In the genomic region with DNA sequence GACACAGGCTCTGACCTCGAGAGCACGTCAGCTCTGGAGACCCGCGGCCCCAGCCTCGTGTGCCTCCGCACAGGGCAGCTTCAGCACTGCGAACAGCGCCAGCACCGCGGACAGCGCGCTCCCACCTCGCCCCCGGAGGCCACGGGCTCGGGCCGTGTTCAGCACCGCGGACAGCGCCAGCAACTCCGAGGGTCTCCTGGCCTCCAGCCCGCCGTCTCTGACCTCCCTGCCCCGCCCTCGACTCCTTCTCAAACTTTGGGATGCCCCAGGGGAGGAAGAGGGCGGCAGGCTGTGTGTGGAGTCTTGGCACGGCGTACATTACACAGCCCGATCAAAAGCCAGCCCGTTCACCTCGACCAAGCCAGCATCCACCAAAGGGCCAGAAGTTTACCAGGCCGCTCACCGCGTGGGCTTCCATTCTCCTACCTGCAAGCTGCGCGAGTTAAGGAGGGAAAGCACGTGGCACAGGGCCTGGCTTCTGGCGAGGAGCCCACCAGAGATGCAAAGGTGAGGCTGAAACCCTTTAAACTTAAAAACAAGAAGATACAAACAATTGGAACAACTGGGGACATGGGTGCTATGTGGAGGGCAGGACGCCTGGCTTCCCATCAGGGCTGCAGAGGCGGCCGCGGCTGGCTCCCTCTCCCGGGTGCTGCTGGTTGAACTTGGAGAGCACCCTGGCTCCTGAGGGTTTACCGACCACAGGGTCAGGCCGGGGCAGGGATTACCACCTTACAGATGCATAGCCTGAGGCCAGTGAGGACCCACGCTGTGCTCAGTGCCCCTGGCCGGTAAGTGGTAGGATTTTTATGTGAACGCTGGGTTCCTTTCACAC, we compare ENCODE assay signal across 1 cellular context.
TF ChIP-seq lines count a peak whose summit lies in the region.

No MANE protein-coding gene starts in this region.

TF ChIP-seq in HepG2, 621 proteins besides CTCF, POLR2A, EP300 and RAD21 (continued from another document and continues in another):
- TF ChIP-seq, protein P1, sequence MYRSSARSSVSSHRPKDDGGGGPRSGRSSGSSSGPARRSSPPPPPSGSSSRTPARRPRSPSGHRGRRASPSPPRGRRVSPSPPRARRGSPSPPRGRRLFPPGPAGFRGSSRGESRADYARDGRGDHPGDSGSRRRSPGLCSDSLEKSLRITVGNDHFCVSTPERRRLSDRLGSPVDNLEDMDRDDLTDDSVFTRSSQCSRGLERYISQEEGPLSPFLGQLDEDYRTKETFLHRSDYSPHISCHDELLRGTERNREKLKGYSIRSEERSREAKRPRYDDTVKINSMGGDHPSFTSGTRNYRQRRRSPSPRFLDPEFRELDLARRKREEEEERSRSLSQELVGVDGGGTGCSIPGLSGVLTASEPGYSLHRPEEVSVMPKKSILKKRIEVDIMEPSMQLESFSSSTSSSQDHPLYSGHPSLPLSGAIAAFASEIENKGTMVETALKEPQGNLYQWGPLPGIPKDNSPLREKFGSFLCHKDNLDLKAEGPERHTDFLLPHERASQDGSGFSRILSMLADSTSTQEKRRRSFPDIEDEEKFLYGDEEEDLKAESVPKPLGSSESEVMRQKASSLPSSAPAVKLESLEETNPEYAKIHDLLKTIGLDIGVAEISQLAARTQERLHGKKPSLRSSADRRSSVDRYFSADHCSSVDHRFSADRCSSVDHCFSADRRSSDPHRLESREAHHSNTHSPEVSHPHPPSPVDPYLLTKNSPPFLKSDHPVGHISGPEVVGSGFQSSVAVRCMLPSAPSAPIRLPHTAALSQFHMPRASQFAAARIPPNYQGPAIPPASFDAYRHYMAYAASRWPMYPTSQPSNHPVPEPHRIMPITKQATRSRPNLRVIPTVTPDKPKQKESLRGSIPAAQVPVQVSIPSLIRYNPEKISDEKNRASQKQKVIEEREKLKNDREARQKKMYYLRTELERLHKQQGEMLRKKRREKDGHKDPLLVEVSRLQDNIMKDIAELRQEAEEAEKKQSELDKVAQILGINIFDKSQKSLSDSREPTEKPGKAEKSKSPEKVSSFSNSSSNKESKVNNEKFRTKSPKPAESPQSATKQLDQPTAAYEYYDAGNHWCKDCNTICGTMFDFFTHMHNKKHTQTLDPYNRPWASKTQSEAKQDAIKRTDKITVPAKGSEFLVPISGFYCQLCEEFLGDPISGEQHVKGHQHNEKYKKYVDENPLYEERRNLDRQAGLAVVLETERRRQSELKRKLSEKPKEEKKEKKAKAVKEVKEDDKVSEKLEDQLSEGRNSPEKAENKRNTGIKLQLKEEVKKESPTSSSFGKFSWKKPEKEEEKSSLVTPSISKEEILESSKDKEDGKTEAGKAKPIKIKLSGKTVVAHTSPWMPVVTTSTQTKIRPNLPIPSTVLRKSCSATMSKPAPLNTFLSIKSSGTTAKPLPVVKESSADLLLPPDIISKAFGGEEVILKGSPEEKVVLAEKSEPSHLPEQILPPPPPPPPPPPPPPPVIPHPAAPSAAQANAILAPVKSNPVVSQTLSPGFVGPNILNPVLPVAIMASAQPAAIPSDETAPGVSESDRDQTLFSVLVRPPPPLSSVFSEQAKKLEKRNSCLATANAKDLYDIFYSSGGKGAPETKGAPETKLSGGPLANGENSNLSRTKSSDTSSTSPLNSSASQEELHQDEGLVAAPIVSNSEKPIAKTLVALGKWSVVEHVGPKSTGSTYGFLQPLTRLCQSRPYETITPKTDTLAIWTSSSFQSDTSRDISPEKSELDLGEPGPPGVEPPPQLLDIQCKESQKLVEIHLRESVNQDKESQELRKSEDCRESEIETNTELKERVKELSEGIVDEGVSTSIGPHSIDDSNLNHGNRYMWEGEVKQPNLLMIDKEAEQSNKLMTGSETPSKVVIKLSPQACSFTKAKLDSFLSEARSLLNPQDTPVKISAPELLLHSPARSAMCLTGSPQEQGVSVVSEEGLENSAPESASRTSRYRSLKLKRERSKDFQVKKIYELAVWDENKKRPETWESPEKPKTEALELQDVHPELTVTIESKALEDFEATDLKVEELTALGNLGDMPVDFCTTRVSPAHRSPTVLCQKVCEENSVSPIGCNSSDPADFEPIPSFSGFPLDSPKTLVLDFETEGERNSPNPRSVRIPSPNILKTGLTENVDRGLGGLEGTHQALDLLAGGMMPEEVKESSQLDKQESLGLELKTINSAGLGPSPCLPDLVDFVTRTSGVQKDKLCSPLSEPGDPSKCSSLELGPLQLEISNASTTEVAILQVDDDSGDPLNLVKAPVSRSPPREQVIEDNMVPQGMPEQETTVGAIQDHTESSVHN (CRISPR knock-in tag; IDR thresholded peaks at IDR 0.05): peak; percentile 100
- TF ChIP-seq GRHL1 (CRISPR knock-in tag; conservative IDR thresholded peaks at IDR 0.05) (peak; percentile 97), ZNF619 (CRISPR knock-in tag; IDR thresholded peaks at IDR 0.05) (peak; percentile 90; the same call in 1 of the 2 replicates), KLF6 (CRISPR knock-in tag; IDR thresholded peaks at IDR 0.05) (peak; percentile 100), ZFP82 (CRISPR knock-in tag; IDR thresholded peaks at IDR 0.05; ENCODE audit: borderline replicate concordance) (peak; percentile 100), ZSCAN9 (CRISPR knock-in tag; IDR thresholded peaks at IDR 0.05; ENCODE audit: borderline replicate concordance) (peak; percentile 100), SRY (CRISPR knock-in tag; IDR thresholded peaks at IDR 0.05) (peak; percentile 100), PHF21A (CRISPR knock-in tag; IDR thresholded peaks at IDR 0.05) (peak; percentile 45; the same call in 1 of the 2 replicates), MYC (CRISPR knock-in tag; IDR thresholded peaks at IDR 0.05; ENCODE audit: borderline replicate concordance) (peak; percentile 97), ZNF160 (CRISPR knock-in tag; IDR thresholded peaks at IDR 0.05) (peak; percentile 100), ZFP41 (CRISPR knock-in tag; IDR thresholded peaks at IDR 0.05; ENCODE audit: borderline replicate concordance) (peak; percentile 100), STAT6 (CRISPR knock-in tag; IDR thresholded peaks at IDR 0.05; ENCODE audit: borderline replicate concordance) (peak; percentile 93), ZNF446 (CRISPR knock-in tag; IDR thresholded peaks at IDR 0.05) (peak; percentile 100), KLF11 (CRISPR knock-in tag; IDR thresholded peaks at IDR 0.05) (peak; percentile 100), ZNF326 (CRISPR knock-in tag; IDR thresholded peaks at IDR 0.05; ENCODE audit: borderline replicate concordance) (peak; percentile 100), ZNF20 (CRISPR knock-in tag; IDR thresholded peaks at IDR 0.05) (peak; percentile 99), ZNF660 (CRISPR knock-in tag; IDR thresholded peaks at IDR 0.05; ENCODE audit: borderline replicate concordance, low read depth) (peak; percentile 100), BCL6 (CRISPR knock-in tag; IDR thresholded peaks at IDR 0.05) (peak; percentile 97), HBP1 (CRISPR knock-in tag; IDR thresholded peaks at IDR 0.05; ENCODE audit: low read depth) (peak; percentile 100), GATAD2A (CRISPR knock-in tag; IDR thresholded peaks at IDR 0.05) (peak; percentile 91), ATF7 (IDR thresholded peaks at IDR 0.05) (no peak), ATF7 (CRISPR knock-in tag; IDR thresholded peaks at IDR 0.05) (peak; percentile 93), SIN3A (IDR thresholded peaks at IDR 0.05; ENCODE audit: borderline replicate concordance, low read depth, low read length) (peak; percentile 98), TCF12 (IDR thresholded peaks at IDR 0.05) (no peak), TCF12 (CRISPR knock-in tag; IDR thresholded peaks at IDR 0.05) (peak; percentile 100), ZNF350 (CRISPR knock-in tag; IDR thresholded peaks at IDR 0.05; ENCODE audit: borderline replicate concordance, low read depth) (peak; percentile 98), MED8 (CRISPR knock-in tag; IDR thresholded peaks at IDR 0.05; ENCODE audit: insufficient replicate concordance) (peak; percentile 94), ZNF883 (CRISPR knock-in tag; IDR thresholded peaks at IDR 0.05; ENCODE audit: not compliant biosample characterization) (peak; percentile 100), RFXANK (CRISPR knock-in tag; IDR thresholded peaks at IDR 0.05) (peak; percentile 98), ZNF784 (CRISPR knock-in tag; IDR thresholded peaks at IDR 0.05; ENCODE audit: borderline replicate concordance) (peak; percentile 100), GATA4 (IDR thresholded peaks at IDR 0.05; ENCODE audit: borderline replicate concordance, low read depth) (no peak), ZBTB43 (CRISPR knock-in tag; conservative IDR thresholded peaks at IDR 0.05) (peak; percentile 100), SNRNP70 (IDR thresholded peaks at IDR 0.05; ENCODE audit: low read depth, low read length) (no peak), ZNF792 (CRISPR knock-in tag; IDR thresholded peaks at IDR 0.05) (peak; percentile 100), ZNF816 (CRISPR knock-in tag; IDR thresholded peaks at IDR 0.05; ENCODE audit: borderline replicate concordance) (peak; percentile 100), TERF1 (CRISPR knock-in tag; IDR thresholded peaks at IDR 0.05) (peak; percentile 100)
- TF ChIP-seq, protein P2, sequence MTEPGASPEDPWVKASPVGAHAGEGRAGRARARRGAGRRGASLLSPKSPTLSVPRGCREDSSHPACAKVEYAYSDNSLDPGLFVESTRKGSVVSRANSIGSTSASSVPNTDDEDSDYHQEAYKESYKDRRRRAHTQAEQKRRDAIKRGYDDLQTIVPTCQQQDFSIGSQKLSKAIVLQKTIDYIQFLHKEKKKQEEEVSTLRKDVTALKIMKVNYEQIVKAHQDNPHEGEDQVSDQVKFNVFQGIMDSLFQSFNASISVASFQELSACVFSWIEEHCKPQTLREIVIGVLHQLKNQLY (CRISPR knock-in tag; IDR thresholded peaks at IDR 0.05): peak; percentile 96
